9 cellular contexts compared by ENCODE assay signal in genomic region chr19:49441210-49441959, GRCh38. TPM values are rescaled to one million over a fixed set of nuclear protein-coding genes. Genes with fewer than 3 reads are reported as not detected.
A peak's percentile ranks its signal among the peaks of the same experiment; 100 is the strongest.
DNase-seq lines count a peak whose midpoint lies in the region; ATAC-seq lines count a peak whose summit lies in the region.
"Had no signal": no experiment of that assay in that cellular context is flagged by ENCODE, and none has a peak within 500 bp of the region (broad histone marks: within the 10 kb centered on the region; RNA-seq: fewer than 3 reads in every experiment).

Gene SLC17A7, minus strand, starts transcription at chr19:49441527. Its CDS starts 148 bp downstream, at chr19:49441379.

- H3K4me1 Mint-ChIP-seq in dendritic cell treated with granulocyte-macrophage colony-stimulating factor and Interleukin-4, amounts not matched to agents 40 ng/mL and 50 ng/mL, for 4 days (ENCODE audit: low read depth), result peaks cover 48% of the 10 kb centered on the region
- H3K4me1 Mint-ChIP-seq in natural killer cell treated with Interleukin-12 subunit alpha and Interleukin-12 subunit beta and Interleukin-15 and Interleukin-18, amount 100 ng/mL, for 72 hours (ENCODE audit: low read depth in 2 of 2), result peaks cover 35 to 41% of the 10 kb centered on the region in 2 donors

- peak within 1 kb of the TSS; percentile 60 for H3K27ac Mint-ChIP-seq in dendritic cell treated with granulocyte-macrophage colony-stimulating factor and Interleukin-4, amounts not matched to agents 40 ng/mL and 50 ng/mL, for 4 days
- peak within 1 kb of the TSS; percentile 10 to 48 for H3K27ac Mint-ChIP-seq in natural killer cell treated with Interleukin-12 subunit alpha and Interleukin-12 subunit beta and Interleukin-15 and Interleukin-18, amount 100 ng/mL, for 72 hours

- intact Hi-C loops in Right ventricle myocardium inferior (cut with DNase I) (no loop called here), cardiac septum (cut with DNase I) (no loop called here)
- intact Hi-C loops in dendritic cell treated with granulocyte-macrophage colony-stimulating factor and Interleukin-4, amounts not matched to agents 40 ng/mL and 50 ng/mL, for 4 days (cut with micrococcal nuclease), result no loop called here

- DNase-seq in Right ventricle myocardium inferior (ENCODE audit: missing footprints), result peak; percentile 72
- no peak for DNase-seq in cardiac septum (ENCODE audit: low spot score)
- no peak for DNase-seq in SK-N-MC (ENCODE audit: low read depth, low spot score)
- DNase-seq in natural killer cell treated with Interleukin-12 subunit alpha and Interleukin-12 subunit beta and Interleukin-15 and Interleukin-18, amount 100 ng/mL, for 72 hours (ENCODE audit: low spot score), result no peak
- DNase-seq in DMS153 treated with DMSO at 0.1 percent for 48 hours (lab: John Stamatoyannopoulos, UW; ENCODE audit: unreplicated experiment), result no peak
- DNase-seq in kidney tubule cell (ENCODE audit: low spot score), result no peak

- peak within 1 kb of the TSS; percentile 99 for H3K4me3 ChIP-seq in SK-N-MC

- peak within 1 kb of the TSS; percentile 74 for H3K4me3 Mint-ChIP-seq in dendritic cell treated with granulocyte-macrophage colony-stimulating factor and Interleukin-4, amounts not matched to agents 40 ng/mL and 50 ng/mL, for 4 days
- H3K4me3 Mint-ChIP-seq in natural killer cell treated with Interleukin-12 subunit alpha and Interleukin-12 subunit beta and Interleukin-15 and Interleukin-18, amount 100 ng/mL, for 72 hours, result peak within 1 kb of the TSS; percentile 71

- H3K9me3 ChIP-seq in SK-N-MC (ENCODE audit: low read depth, low read length), result no peaks in the 10 kb centered on the region
- H3K9me3 ChIP-seq: pancreas had no signal

- ATAC-seq in Right ventricle myocardium inferior, result peak; percentile 11
- no peak for ATAC-seq in natural killer cell treated with Interleukin-12 subunit alpha and Interleukin-12 subunit beta and Interleukin-15 and Interleukin-18, amount 100 ng/mL, for 72 hours
- ATAC-seq in HG03196 (IDR thresholded peaks at IDR 0.05; ENCODE audit: unreplicated experiment), result no peak
- ATAC-seq: pancreas had no signal

- peaks cover 8% of the 10 kb centered on the region for H3K36me3 Mint-ChIP-seq in dendritic cell treated with granulocyte-macrophage colony-stimulating factor and Interleukin-4, amounts not matched to agents 40 ng/mL and 50 ng/mL, for 4 days (ENCODE audit: low read depth)
- peaks cover 12% of the 10 kb centered on the region for H3K36me3 Mint-ChIP-seq in natural killer cell treated with Interleukin-12 subunit alpha and Interleukin-12 subunit beta and Interleukin-15 and Interleukin-18, amount 100 ng/mL, for 72 hours

- H3K27me3 Mint-ChIP-seq in dendritic cell treated with granulocyte-macrophage colony-stimulating factor and Interleukin-4, amounts not matched to agents 40 ng/mL and 50 ng/mL, for 4 days, result peaks cover 62% of the 10 kb centered on the region
- H3K27me3 Mint-ChIP-seq in natural killer cell treated with Interleukin-12 subunit alpha and Interleukin-12 subunit beta and Interleukin-15 and Interleukin-18, amount 100 ng/mL, for 72 hours, result peaks cover 50 to 64% of the 10 kb centered on the region in 2 donors

- no peaks in the 10 kb centered on the region for H3K36me3 ChIP-seq in SK-N-MC (ENCODE audit: insufficient read depth, low read length)
- H3K36me3 ChIP-seq: pancreas had no signal

- peak within 1 kb of the TSS; percentile 83; the same call in 1 of the 2 replicates for H3K27ac ChIP-seq in SK-N-MC
- H3K27ac ChIP-seq: pancreas had no signal

- H3K9me3 Mint-ChIP-seq in dendritic cell treated with granulocyte-macrophage colony-stimulating factor and Interleukin-4, amounts not matched to agents 40 ng/mL and 50 ng/mL, for 4 days, result no peaks in the 10 kb centered on the region
- H3K9me3 Mint-ChIP-seq in natural killer cell treated with Interleukin-12 subunit alpha and Interleukin-12 subunit beta and Interleukin-15 and Interleukin-18, amount 100 ng/mL, for 72 hours, result no peaks in the 10 kb centered on the region

- peak within 1 kb of the TSS; percentile 63 for H3K9ac ChIP-seq in SK-N-MC (ENCODE audit: insufficient read length)

RNA-seq across cellular contexts. Expression of gene SLC17A7, which starts in this region (rescaled TPM):
- 1.8 TPM for total RNA-seq in Right ventricle myocardium inferior
- total RNA-seq in cardiac septum, result 1.6 TPM
- not detected for total RNA-seq in natural killer cell treated with Interleukin-12 subunit alpha and Interleukin-12 subunit beta and Interleukin-15 and Interleukin-18, amount 100 ng/mL, for 72 hours
